In genomic region chr12:117262749-117263148, GRCh38 we compare ENCODE assay signal across 37 cellular contexts.
"Had no signal": no experiment of that assay in that cellular context is flagged by ENCODE, and none has a peak within 500 bp of the region (broad histone marks: within the 10 kb centered on the region; RNA-seq: fewer than 3 reads in every experiment).

No MANE protein-coding gene starts in this region.

- H3K4me3 Mint-ChIP-seq: activated B cell treated with CpG ODN at 0.5 μM for 24 hours; activated CD4-positive, alpha-beta memory T cell treated with anti-CD3 and anti-CD28 coated beads for 36 hours; activated CD4-positive, alpha-beta T cell treated with anti-CD3 and anti-CD28 coated beads, Interleukin-2, amount 10 ng/mL, durations not matched to agents 24 days and 14 days; activated CD8-positive, alpha-beta T cell treated with anti-CD3 and anti-CD28 coated beads for 36 hours; activated naive CD4-positive, alpha-beta T cell treated with anti-CD3 and anti-CD28 coated beads for 36 hours; activated naive CD8-positive, alpha-beta T cell treated with anti-CD3 and anti-CD28 coated beads for 36 hours; activated T-cell treated with anti-CD3 and anti-CD28 coated beads, Interleukin-2, amount 50 U/mL, for 4 hours; activated T-cell treated with anti-CD3 and anti-CD28 coated beads, Interleukin-2, amount 50 U/mL, for 72 hours; activated T-helper 1 cell treated with anti-CD3 and anti-CD28 coated beads, Interleukin-12 subunit alpha, Interleukin-12 subunit beta, Interleukin-2, Interleukin-4 antibody, amounts not matched to agents 30 ng/mL and 10 ng/mL and 1 ng/mL, durations not matched to agents 14 hours and 24 hours and 36 hours; activated T-helper 17 cell treated with anti-CD3 and anti-CD28 coated beads, Interleukin-2, amount 50 U/mL, for 72 hours; T-helper 1 cell treated with Interleukin-12 subunit alpha and Interleukin-12 subunit beta and Interleukin-4 antibody, amounts not matched to agents 30 μg/mL and 1 μg/mL, for 36 hours; T-helper 2 cell treated with Interferon-gamma antibody and Interleukin-4, amounts not matched to agents 5 μg/mL and 100 μg/mL, for 36 hours had no signal

- H3K36me3 Mint-ChIP-seq: activated CD4-positive, alpha-beta memory T cell treated with anti-CD3 and anti-CD28 coated beads for 36 hours; activated naive CD4-positive, alpha-beta T cell treated with anti-CD3 and anti-CD28 coated beads, Interleukin-2, amount 50 U/mL, for 72 hours; activated naive CD8-positive, alpha-beta T cell treated with anti-CD3 and anti-CD28 coated beads for 36 hours had no signal

- FAIRE-seq: astrocyte, TTC549 had no signal

- H3K27ac Mint-ChIP-seq: activated B cell treated with CpG ODN at 0.5 μM for 24 hours; activated CD4-positive, alpha-beta memory T cell treated with anti-CD3 and anti-CD28 coated beads for 36 hours; activated CD4-positive, alpha-beta T cell treated with anti-CD3 and anti-CD28 coated beads, Interleukin-2, amount 10 ng/mL, durations not matched to agents 24 days and 14 days; activated CD8-positive, alpha-beta T cell treated with anti-CD3 and anti-CD28 coated beads for 36 hours; activated naive CD4-positive, alpha-beta T cell treated with anti-CD3 and anti-CD28 coated beads for 36 hours; activated naive CD4-positive, alpha-beta T cell treated with anti-CD3 and anti-CD28 coated beads, Interleukin-2, amount 50 U/mL, for 72 hours; activated naive CD8-positive, alpha-beta T cell treated with anti-CD3 and anti-CD28 coated beads for 36 hours; activated T-cell treated with anti-CD3 and anti-CD28 coated beads, Interleukin-2, amount 50 U/mL, for 72 hours; activated T-helper 1 cell treated with anti-CD3 and anti-CD28 coated beads, Interleukin-12 subunit alpha, Interleukin-12 subunit beta, Interleukin-2, Interleukin-4 antibody, amounts not matched to agents 30 ng/mL and 10 ng/mL and 1 ng/mL, durations not matched to agents 14 hours and 24 hours and 36 hours; activated T-helper 17 cell treated with anti-CD3 and anti-CD28 coated beads, Interleukin-2, amount 50 U/mL, for 72 hours; T-helper 1 cell treated with Interleukin-12 subunit alpha and Interleukin-12 subunit beta and Interleukin-4 antibody, amounts not matched to agents 30 μg/mL and 1 μg/mL, for 36 hours; T-helper 2 cell treated with Interferon-gamma antibody and Interleukin-4, amounts not matched to agents 5 μg/mL and 100 μg/mL, for 36 hours had no signal

- H3K36me3 ChIP-seq: adrenal gland, brain microvascular endothelial cell, breast epithelium had no signal

- H3K9me3 ChIP-seq: adrenal gland, body of pancreas had no signal

- H3K4me1 Mint-ChIP-seq: activated B cell treated with CpG ODN at 0.5 μM for 24 hours; activated CD4-positive, alpha-beta T cell treated with anti-CD3 and anti-CD28 coated beads, Interleukin-2, amount 10 ng/mL, durations not matched to agents 24 days and 14 days; activated naive CD8-positive, alpha-beta T cell treated with anti-CD3 and anti-CD28 coated beads for 36 hours; activated T-helper 17 cell treated with anti-CD3 and anti-CD28 coated beads, Interleukin-2, amount 50 U/mL, for 72 hours had no signal

- H3K27me3 Mint-ChIP-seq: activated naive CD8-positive, alpha-beta T cell treated with anti-CD3 and anti-CD28 coated beads for 36 hours had no signal

- H3K27ac ChIP-seq: adrenal gland, body of pancreas, brain microvascular endothelial cell, breast epithelium, VCaP had no signal

- H3K4me3 ChIP-seq: adrenal gland, body of pancreas, breast epithelium had no signal

- DNase-seq: activated B cell treated with CpG ODN at 0.5 μM for 24 hours; activated CD4-positive, alpha-beta memory T cell treated with anti-CD3 and anti-CD28 coated beads for 36 hours; activated CD4-positive, alpha-beta T cell treated with anti-CD3 and anti-CD28 coated beads for 4 hours; activated CD4-positive, alpha-beta T cell treated with anti-CD3 and anti-CD28 coated beads, Interleukin-2, amount 10 ng/mL, durations not matched to agents 24 days and 14 days; activated CD4-positive, alpha-beta T cell treated with anti-CD3 and anti-CD28 coated beads, Interleukin-2, amount 50 U/mL, for 1 hour; activated CD4-positive, alpha-beta T cell treated with anti-CD3 and anti-CD28 coated beads, Interleukin-2, amount 50 U/mL, for 4 hours; activated CD4-positive, CD25-positive, alpha-beta regulatory T cell treated with anti-CD3 and anti-CD28 coated beads, Interleukin-2, amount 50 U/mL, for 72 hours; activated CD8-positive, alpha-beta memory T cell treated with anti-CD3 and anti-CD28 coated beads, Interleukin-2, amount 50 U/mL, for 4 hours; activated CD8-positive, alpha-beta T cell treated with anti-CD3 and anti-CD28 coated beads for 36 hours; activated effector memory CD4-positive, alpha-beta T cell treated with anti-CD3 and anti-CD28 coated beads, Interleukin-2, amount 50 U/mL, for 16 hours; activated gamma-delta T cell treated with Interleukin-2 at 50 U/mL for 16 hours; activated naive CD4-positive, alpha-beta T cell; activated naive CD4-positive, alpha-beta T cell treated with anti-CD3 and anti-CD28 coated beads for 36 hours; activated naive CD4-positive, alpha-beta T cell treated with anti-CD3 and anti-CD28 coated beads, Interleukin-2, amount 50 U/mL, for 16 hours; activated naive CD8-positive, alpha-beta T cell treated with anti-CD3 and anti-CD28 coated beads for 36 hours; activated T-cell treated with anti-CD3 and anti-CD28 coated beads for 4 hours; activated T-cell treated with anti-CD3 and anti-CD28 coated beads, Interleukin-2, amount 50 U/mL, for 1 hour; activated T-cell treated with anti-CD3 and anti-CD28 coated beads, Interleukin-2, amount 50 U/mL, for 4 hours; activated T-cell treated with anti-CD3 and anti-CD28 coated beads, Interleukin-2, amount 50 U/mL, for 72 hours; adrenal gland; amniotic stem cell; aorta; body of pancreas; brain microvascular endothelial cell; central memory CD4-positive, alpha-beta T cell; T-helper 1 cell; T-helper 2 cell; T-helper 9 cell had no signal

- H3K9me3 Mint-ChIP-seq: activated B cell treated with CpG ODN at 0.5 μM for 24 hours; activated CD4-positive, alpha-beta memory T cell treated with anti-CD3 and anti-CD28 coated beads for 36 hours; activated CD4-positive, alpha-beta T cell treated with anti-CD3 and anti-CD28 coated beads, Interleukin-2, amount 10 ng/mL, durations not matched to agents 24 days and 14 days; activated CD8-positive, alpha-beta T cell treated with anti-CD3 and anti-CD28 coated beads for 36 hours; activated naive CD4-positive, alpha-beta T cell treated with anti-CD3 and anti-CD28 coated beads for 36 hours; activated naive CD8-positive, alpha-beta T cell treated with anti-CD3 and anti-CD28 coated beads for 36 hours; activated T-cell treated with anti-CD3 and anti-CD28 coated beads, Interleukin-2, amount 50 U/mL, for 4 hours; activated T-helper 1 cell treated with anti-CD3 and anti-CD28 coated beads, Interleukin-12 subunit alpha, Interleukin-12 subunit beta, Interleukin-2, Interleukin-4 antibody, amounts not matched to agents 30 ng/mL and 10 ng/mL and 1 ng/mL, durations not matched to agents 14 hours and 24 hours and 36 hours; activated T-helper 17 cell treated with anti-CD3 and anti-CD28 coated beads, Interleukin-2, amount 50 U/mL, for 72 hours; T-helper 1 cell treated with Interleukin-12 subunit alpha and Interleukin-12 subunit beta and Interleukin-4 antibody, amounts not matched to agents 30 μg/mL and 1 μg/mL, for 36 hours; T-helper 2 cell treated with Interferon-gamma antibody and Interleukin-4, amounts not matched to agents 5 μg/mL and 100 μg/mL, for 36 hours had no signal

- H3K4me1 ChIP-seq: adrenal gland, body of pancreas, breast epithelium had no signal

- H3K27me3 ChIP-seq: adrenal gland, body of pancreas, brain microvascular endothelial cell, breast epithelium had no signal

- ATAC-seq: activated CD8-positive, alpha-beta T cell treated with anti-CD3 and anti-CD28 coated beads for 36 hours; activated naive CD4-positive, alpha-beta T cell treated with anti-CD3 and anti-CD28 coated beads, Interleukin-2, amount 50 U/mL, for 72 hours; activated T-cell treated with anti-CD3 and anti-CD28 coated beads, Interleukin-2, amount 50 U/mL, for 4 hours; activated T-cell treated with anti-CD3 and anti-CD28 coated beads, Interleukin-2, amount 50 U/mL, for 72 hours; activated T-helper 17 cell treated with anti-CD3 and anti-CD28 coated beads, Interleukin-2, amount 50 U/mL, for 72 hours; body of pancreas had no signal
